13 cellular contexts compared by ENCODE assay signal in genomic region chr11:75548571-75549272, GRCh38.
"Had no signal": no experiment of that assay in that cellular context is flagged by ENCODE, and none has a peak within 500 bp of the region (broad histone marks: within the 10 kb centered on the region; RNA-seq: fewer than 3 reads in every experiment).

No MANE protein-coding gene starts in this region.

- DNase-seq: erythroblast; foreskin keratinocyte; head of caudate nucleus; left colon; mesendoderm; naive B cell; pancreas; stimulated activated CD4-positive, alpha-beta T cell treated with anti-CD3 and anti-CD28 coated beads, Interleukin-4, amount 100 ng/mL, for 1 hour; stimulated activated CD8-positive, alpha-beta memory T cell treated with anti-CD3 and anti-CD28 coated beads, Interleukin-4, amount 100 ng/mL, for 48 hours; transverse colon had no signal

- H3K79me2 ChIP-seq: hepatocyte had no signal

- H3K4me1 ChIP-seq: foreskin keratinocyte, pancreas had no signal

- H3K4me3 ChIP-seq: hepatocyte, pancreas, smooth muscle cell, thoracic aorta, transverse colon had no signal

- H3K4me2 ChIP-seq: hepatocyte had no signal

- H3K27ac ChIP-seq: foreskin keratinocyte, pancreas, thoracic aorta had no signal

- H3K9me3 ChIP-seq: pancreas, thoracic aorta, transverse colon had no signal

- H3K36me3 ChIP-seq: pancreas, thoracic aorta, transverse colon had no signal

- H3K27me3 ChIP-seq: foreskin keratinocyte, hepatocyte, pancreas, transverse colon had no signal
